ENCODE assay signal across 14 cellular contexts in genomic region chr16:86485746-86486145, GRCh38. TPM values are rescaled to one million over a fixed set of nuclear protein-coding genes. Genes with fewer than 3 reads are reported as not detected.
DNase-seq lines count a peak whose midpoint lies in the region; ATAC-seq lines count a peak whose summit lies in the region.
"Had no signal": no experiment of that assay in that cellular context is flagged by ENCODE, and none has a peak within 500 bp of the region (broad histone marks: within the 10 kb centered on the region; RNA-seq: fewer than 3 reads in every experiment).

No MANE protein-coding gene starts in this region.

- H3K36me3 Mint-ChIP-seq in activated naive CD4-positive, alpha-beta T cell treated with anti-CD3 and anti-CD28 coated beads, Interleukin-2, amount 10 ng/mL, durations not matched to agents 7 days and 5 days: no peaks in the 10 kb centered on the region
- no peaks in the 10 kb centered on the region for H3K36me3 Mint-ChIP-seq in activated naive CD4-positive, alpha-beta T cell treated with anti-CD3 and anti-CD28 coated beads for 36 hours (ENCODE audit: low read depth)
- H3K36me3 Mint-ChIP-seq: CD8-positive, alpha-beta T cell had no signal

- no peak for ATAC-seq in GM19395 (IDR thresholded peaks at IDR 0.05; ENCODE audit: unreplicated experiment)
- ATAC-seq: A549; CD8-positive, alpha-beta T cell had no signal

- intact Hi-C loops in activated naive CD4-positive, alpha-beta T cell treated with anti-CD3 and anti-CD28 coated beads for 36 hours (cut with micrococcal nuclease): no loop called here

- peak; percentile 3 for DNase-seq in activated naive CD4-positive, alpha-beta T cell treated with anti-CD3 and anti-CD28 coated beads, Interleukin-2, amount 10 ng/mL, durations not matched to agents 7 days and 5 days
- DNase-seq in activated naive CD4-positive, alpha-beta T cell treated with anti-CD3 and anti-CD28 coated beads for 36 hours: no peak
- DNase-seq in iris pigment epithelial cell (ENCODE audit: low read depth): peak; percentile 63
- no peak for DNase-seq in activated CD4-positive, alpha-beta T cell treated with anti-CD3 and anti-CD28 coated beads for 4 hours
- DNase-seq: AML-193; Caco-2; Calu3; CD4-positive, alpha-beta T cell; CD8-positive, alpha-beta T cell; DMS79 treated with DMSO at 0.1 percent for 48 hours; GF-D8 had no signal

- H3K27ac Mint-ChIP-seq in activated naive CD4-positive, alpha-beta T cell treated with anti-CD3 and anti-CD28 coated beads, Interleukin-2, amount 10 ng/mL, durations not matched to agents 7 days and 5 days: no peak overlapping the region
- H3K27ac Mint-ChIP-seq in activated naive CD4-positive, alpha-beta T cell treated with anti-CD3 and anti-CD28 coated beads for 36 hours: no peak overlapping the region
- H3K27ac Mint-ChIP-seq: B cell; CD4-positive, alpha-beta T cell; CD8-positive, alpha-beta T cell had no signal

- H3K27me3 Mint-ChIP-seq in activated naive CD4-positive, alpha-beta T cell treated with anti-CD3 and anti-CD28 coated beads, Interleukin-2, amount 10 ng/mL, durations not matched to agents 7 days and 5 days: peaks cover 29% of the 10 kb centered on the region
- H3K27me3 Mint-ChIP-seq in activated naive CD4-positive, alpha-beta T cell treated with anti-CD3 and anti-CD28 coated beads for 36 hours (ENCODE audit: low read depth): peaks cover 26% of the 10 kb centered on the region

- peaks cover 2% of the 10 kb centered on the region for H3K9me3 Mint-ChIP-seq in activated naive CD4-positive, alpha-beta T cell treated with anti-CD3 and anti-CD28 coated beads, Interleukin-2, amount 10 ng/mL, durations not matched to agents 7 days and 5 days
- peaks cover 4% of the 10 kb centered on the region for H3K9me3 Mint-ChIP-seq in activated naive CD4-positive, alpha-beta T cell treated with anti-CD3 and anti-CD28 coated beads for 36 hours

- H3K4me1 Mint-ChIP-seq in activated naive CD4-positive, alpha-beta T cell treated with anti-CD3 and anti-CD28 coated beads, Interleukin-2, amount 10 ng/mL, durations not matched to agents 7 days and 5 days: no peaks in the 10 kb centered on the region
- no peaks in the 10 kb centered on the region for H3K4me1 Mint-ChIP-seq in activated naive CD4-positive, alpha-beta T cell treated with anti-CD3 and anti-CD28 coated beads for 36 hours (ENCODE audit: low read depth)
- H3K4me1 Mint-ChIP-seq: B cell had no signal

- no peak overlapping the region for H3K4me3 Mint-ChIP-seq in activated naive CD4-positive, alpha-beta T cell treated with anti-CD3 and anti-CD28 coated beads, Interleukin-2, amount 10 ng/mL, durations not matched to agents 7 days and 5 days
- no peak overlapping the region for H3K4me3 Mint-ChIP-seq in activated naive CD4-positive, alpha-beta T cell treated with anti-CD3 and anti-CD28 coated beads for 36 hours
- H3K4me3 Mint-ChIP-seq: B cell; CD4-positive, alpha-beta T cell; CD8-positive, alpha-beta T cell had no signal

- CTCF ChIA-PET in activated naive CD4-positive, alpha-beta T cell treated with anti-CD3 and anti-CD28 coated beads, Interleukin-2, amount 10 ng/mL, durations not matched to agents 7 days and 5 days (lab: Charles Lee): no interaction called here
- CTCF ChIA-PET in activated naive CD4-positive, alpha-beta T cell treated with anti-CD3 and anti-CD28 coated beads for 36 hours (lab: Charles Lee): no interaction called here

RNA-seq across cellular contexts. Expression of gene FOXF1, which starts 24.6 kb away (rescaled TPM):
- total RNA-seq in activated naive CD4-positive, alpha-beta T cell treated with anti-CD3 and anti-CD28 coated beads for 36 hours: not detected
- total RNA-seq: B cell; Calu3; CD4-positive, alpha-beta T cell; CD8-positive, alpha-beta T cell had no signal

Comparison
In these comparisons a context has a peak if more than half of its experiments do, and no peak if none do; other contexts are left out.
1. DNase-seq: peak in activated naive CD4-positive, alpha-beta T cell treated with anti-CD3 and anti-CD28 coated beads, Interleukin-2, amount 10 ng/mL, durations not matched to agents 7 days and 5 days (single experiment) and iris pigment epithelial cell (single experiment); none in activated naive CD4-positive, alpha-beta T cell treated with anti-CD3 and anti-CD28 coated beads for 36 hours (single experiment) and activated CD4-positive, alpha-beta T cell treated with anti-CD3 and anti-CD28 coated beads for 4 hours (0 of 2).